Comparison of ENCODE assay signal across 1 cellular context in genomic region chr1:202054673-202055072, GRCh38. TPM values are rescaled to one million over a fixed set of nuclear protein-coding genes. Genes with fewer than 3 reads are reported as not detected.
"Had no signal": no experiment of that assay in that cellular context is flagged by ENCODE, and none has a peak within 500 bp of the region (broad histone marks: within the 10 kb centered on the region; RNA-seq: fewer than 3 reads in every experiment).

No MANE protein-coding gene starts in this region.

RNA-seq across cellular contexts. Expression of gene ELF3, which starts 44.3 kb away (rescaled TPM):
- total RNA-seq: HT1080 had no signal
